In genomic region chr17:38617967-38618760, GRCh38 we compare ENCODE assay signal across 1 cellular context.
TF ChIP-seq lines count a peak whose summit lies in the region.

No MANE protein-coding gene starts in this region.

TF ChIP-seq in HepG2, 621 proteins besides CTCF, POLR2A, EP300 and RAD21 (continued from another document and continues in another):
- TF ChIP-seq, protein P1, sequence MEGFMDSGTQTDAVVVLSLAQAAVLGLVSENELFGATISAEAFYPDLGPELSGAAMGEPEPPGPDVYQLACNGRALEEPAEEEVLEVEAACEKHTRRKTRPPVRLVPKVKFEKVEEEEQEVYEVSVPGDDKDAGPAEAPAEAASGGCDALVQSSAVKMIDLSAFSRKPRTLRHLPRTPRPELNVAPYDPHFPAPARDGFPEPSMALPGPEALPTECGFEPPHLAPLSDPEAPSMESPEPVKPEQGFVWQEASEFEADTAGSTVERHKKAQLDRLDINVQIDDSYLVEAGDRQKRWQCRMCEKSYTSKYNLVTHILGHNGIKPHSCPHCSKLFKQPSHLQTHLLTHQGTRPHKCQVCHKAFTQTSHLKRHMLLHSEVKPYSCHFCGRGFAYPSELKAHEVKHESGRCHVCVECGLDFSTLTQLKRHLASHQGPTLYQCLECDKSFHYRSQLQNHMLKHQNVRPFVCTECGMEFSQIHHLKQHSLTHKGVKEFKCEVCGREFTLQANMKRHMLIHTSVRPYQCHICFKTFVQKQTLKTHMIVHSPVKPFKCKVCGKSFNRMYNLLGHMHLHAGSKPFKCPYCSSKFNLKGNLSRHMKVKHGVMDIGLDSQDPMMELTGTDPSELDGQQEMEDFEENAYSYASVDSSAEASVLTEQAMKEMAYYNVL (CRISPR knock-in tag; IDR thresholded peaks at IDR 0.05; ENCODE audit: borderline replicate concordance) = peak; percentile 92
- TF ChIP-seq, protein P2, sequence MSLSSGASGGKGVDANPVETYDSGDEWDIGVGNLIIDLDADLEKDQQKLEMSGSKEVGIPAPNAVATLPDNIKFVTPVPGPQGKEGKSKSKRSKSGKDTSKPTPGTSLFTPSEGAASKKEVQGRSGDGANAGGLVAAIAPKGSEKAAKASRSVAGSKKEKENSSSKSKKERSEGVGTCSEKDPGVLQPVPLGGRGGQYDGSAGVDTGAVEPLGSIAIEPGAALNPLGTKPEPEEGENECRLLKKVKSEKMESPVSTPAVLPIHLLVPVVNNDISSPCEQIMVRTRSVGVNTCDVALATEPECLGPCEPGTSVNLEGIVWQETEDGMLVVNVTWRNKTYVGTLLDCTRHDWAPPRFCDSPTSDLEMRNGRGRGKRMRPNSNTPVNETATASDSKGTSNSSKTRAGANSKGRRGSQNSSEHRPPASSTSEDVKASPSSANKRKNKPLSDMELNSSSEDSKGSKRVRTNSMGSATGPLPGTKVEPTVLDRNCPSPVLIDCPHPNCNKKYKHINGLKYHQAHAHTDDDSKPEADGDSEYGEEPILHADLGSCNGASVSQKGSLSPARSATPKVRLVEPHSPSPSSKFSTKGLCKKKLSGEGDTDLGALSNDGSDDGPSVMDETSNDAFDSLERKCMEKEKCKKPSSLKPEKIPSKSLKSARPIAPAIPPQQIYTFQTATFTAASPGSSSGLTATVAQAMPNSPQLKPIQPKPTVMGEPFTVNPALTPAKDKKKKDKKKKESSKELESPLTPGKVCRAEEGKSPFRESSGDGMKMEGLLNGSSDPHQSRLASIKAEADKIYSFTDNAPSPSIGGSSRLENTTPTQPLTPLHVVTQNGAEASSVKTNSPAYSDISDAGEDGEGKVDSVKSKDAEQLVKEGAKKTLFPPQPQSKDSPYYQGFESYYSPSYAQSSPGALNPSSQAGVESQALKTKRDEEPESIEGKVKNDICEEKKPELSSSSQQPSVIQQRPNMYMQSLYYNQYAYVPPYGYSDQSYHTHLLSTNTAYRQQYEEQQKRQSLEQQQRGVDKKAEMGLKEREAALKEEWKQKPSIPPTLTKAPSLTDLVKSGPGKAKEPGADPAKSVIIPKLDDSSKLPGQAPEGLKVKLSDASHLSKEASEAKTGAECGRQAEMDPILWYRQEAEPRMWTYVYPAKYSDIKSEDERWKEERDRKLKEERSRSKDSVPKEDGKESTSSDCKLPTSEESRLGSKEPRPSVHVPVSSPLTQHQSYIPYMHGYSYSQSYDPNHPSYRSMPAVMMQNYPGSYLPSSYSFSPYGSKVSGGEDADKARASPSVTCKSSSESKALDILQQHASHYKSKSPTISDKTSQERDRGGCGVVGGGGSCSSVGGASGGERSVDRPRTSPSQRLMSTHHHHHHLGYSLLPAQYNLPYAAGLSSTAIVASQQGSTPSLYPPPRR (CRISPR knock-in tag; IDR thresholded peaks at IDR 0.05; ENCODE audit: borderline replicate concordance) = peak; percentile 87
- no peak for TF ChIP-seq ZNF44 (CRISPR knock-in tag; IDR thresholded peaks at IDR 0.05)
- TF ChIP-seq AKAP8 (CRISPR knock-in tag; IDR thresholded peaks at IDR 0.05) = peak; percentile 62
- peak; percentile 66 for TF ChIP-seq MYC (CRISPR knock-in tag; IDR thresholded peaks at IDR 0.05; ENCODE audit: borderline replicate concordance)
- TF ChIP-seq ZNF652 (CRISPR knock-in tag; IDR thresholded peaks at IDR 0.05; ENCODE audit: borderline replicate concordance, low read depth) = no peak
- TF ChIP-seq TSC22D2 (CRISPR knock-in tag; IDR thresholded peaks at IDR 0.05; ENCODE audit: borderline replicate concordance) = no peak
- TF ChIP-seq RNF219 (CRISPR knock-in tag; IDR thresholded peaks at IDR 0.05) = no peak
- TF ChIP-seq, protein P3, sequence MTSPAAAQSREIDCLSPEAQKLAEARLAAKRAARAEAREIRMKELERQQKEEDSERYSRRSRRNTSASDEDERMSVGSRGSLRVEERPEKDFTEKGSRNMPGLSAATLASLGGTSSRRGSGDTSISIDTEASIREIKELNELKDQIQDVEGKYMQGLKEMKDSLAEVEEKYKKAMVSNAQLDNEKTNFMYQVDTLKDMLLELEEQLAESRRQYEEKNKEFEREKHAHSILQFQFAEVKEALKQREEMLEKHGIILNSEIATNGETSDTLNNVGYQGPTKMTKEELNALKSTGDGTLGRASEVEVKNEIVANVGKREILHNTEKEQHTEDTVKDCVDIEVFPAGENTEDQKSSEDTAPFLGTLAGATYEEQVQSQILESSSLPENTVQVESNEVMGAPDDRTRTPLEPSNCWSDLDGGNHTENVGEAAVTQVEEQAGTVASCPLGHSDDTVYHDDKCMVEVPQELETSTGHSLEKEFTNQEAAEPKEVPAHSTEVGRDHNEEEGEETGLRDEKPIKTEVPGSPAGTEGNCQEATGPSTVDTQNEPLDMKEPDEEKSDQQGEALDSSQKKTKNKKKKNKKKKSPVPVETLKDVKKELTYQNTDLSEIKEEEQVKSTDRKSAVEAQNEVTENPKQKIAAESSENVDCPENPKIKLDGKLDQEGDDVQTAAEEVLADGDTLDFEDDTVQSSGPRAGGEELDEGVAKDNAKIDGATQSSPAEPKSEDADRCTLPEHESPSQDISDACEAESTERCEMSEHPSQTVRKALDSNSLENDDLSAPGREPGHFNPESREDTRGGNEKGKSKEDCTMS (CRISPR knock-in tag; conservative IDR thresholded peaks at IDR 0.05) = no peak
- TF ChIP-seq NR1H2 (CRISPR knock-in tag; IDR thresholded peaks at IDR 0.05; ENCODE audit: borderline replicate concordance, low read depth) = no peak
- TF ChIP-seq ZNF614 (CRISPR knock-in tag; IDR thresholded peaks at IDR 0.05; ENCODE audit: borderline replicate concordance) = peak; percentile 70; the same call in 1 of the 2 replicates
- TF ChIP-seq HCFC1 (IDR thresholded peaks at IDR 0.05; ENCODE audit: low read depth, low read length) = no peak
- TF ChIP-seq HOXD1 (CRISPR knock-in tag; IDR thresholded peaks at IDR 0.05) = no peak
- no peak for TF ChIP-seq DMAP1 (CRISPR knock-in tag; IDR thresholded peaks at IDR 0.05)
- TF ChIP-seq SMYD3 (CRISPR knock-in tag; IDR thresholded peaks at IDR 0.05) = peak; percentile 86
- TF ChIP-seq, protein P4, sequence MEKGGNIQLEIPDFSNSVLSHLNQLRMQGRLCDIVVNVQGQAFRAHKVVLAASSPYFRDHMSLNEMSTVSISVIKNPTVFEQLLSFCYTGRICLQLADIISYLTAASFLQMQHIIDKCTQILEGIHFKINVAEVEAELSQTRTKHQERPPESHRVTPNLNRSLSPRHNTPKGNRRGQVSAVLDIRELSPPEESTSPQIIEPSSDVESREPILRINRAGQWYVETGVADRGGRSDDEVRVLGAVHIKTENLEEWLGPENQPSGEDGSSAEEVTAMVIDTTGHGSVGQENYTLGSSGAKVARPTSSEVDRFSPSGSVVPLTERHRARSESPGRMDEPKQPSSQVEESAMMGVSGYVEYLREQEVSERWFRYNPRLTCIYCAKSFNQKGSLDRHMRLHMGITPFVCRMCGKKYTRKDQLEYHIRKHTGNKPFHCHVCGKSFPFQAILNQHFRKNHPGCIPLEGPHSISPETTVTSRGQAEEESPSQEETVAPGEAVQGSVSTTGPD (CRISPR knock-in tag; IDR thresholded peaks at IDR 0.05) = no peak; the same call in 1 of the 2 replicates
- peak; percentile 82 for TF ChIP-seq ARID5B (CRISPR knock-in tag; IDR thresholded peaks at IDR 0.05)
- peak; percentile 84 for TF ChIP-seq SAP130 (CRISPR knock-in tag; IDR thresholded peaks at IDR 0.05; ENCODE audit: low read depth)
- no peak for TF ChIP-seq HOXA9 (CRISPR knock-in tag; IDR thresholded peaks at IDR 0.05; ENCODE audit: borderline replicate concordance)
- TF ChIP-seq ZNF441 (CRISPR knock-in tag; IDR thresholded peaks at IDR 0.05; ENCODE audit: borderline replicate concordance) = 0 out of 2 replicates have a peak, but pooled peaks have one; percentile 35
- TF ChIP-seq, protein P5, sequence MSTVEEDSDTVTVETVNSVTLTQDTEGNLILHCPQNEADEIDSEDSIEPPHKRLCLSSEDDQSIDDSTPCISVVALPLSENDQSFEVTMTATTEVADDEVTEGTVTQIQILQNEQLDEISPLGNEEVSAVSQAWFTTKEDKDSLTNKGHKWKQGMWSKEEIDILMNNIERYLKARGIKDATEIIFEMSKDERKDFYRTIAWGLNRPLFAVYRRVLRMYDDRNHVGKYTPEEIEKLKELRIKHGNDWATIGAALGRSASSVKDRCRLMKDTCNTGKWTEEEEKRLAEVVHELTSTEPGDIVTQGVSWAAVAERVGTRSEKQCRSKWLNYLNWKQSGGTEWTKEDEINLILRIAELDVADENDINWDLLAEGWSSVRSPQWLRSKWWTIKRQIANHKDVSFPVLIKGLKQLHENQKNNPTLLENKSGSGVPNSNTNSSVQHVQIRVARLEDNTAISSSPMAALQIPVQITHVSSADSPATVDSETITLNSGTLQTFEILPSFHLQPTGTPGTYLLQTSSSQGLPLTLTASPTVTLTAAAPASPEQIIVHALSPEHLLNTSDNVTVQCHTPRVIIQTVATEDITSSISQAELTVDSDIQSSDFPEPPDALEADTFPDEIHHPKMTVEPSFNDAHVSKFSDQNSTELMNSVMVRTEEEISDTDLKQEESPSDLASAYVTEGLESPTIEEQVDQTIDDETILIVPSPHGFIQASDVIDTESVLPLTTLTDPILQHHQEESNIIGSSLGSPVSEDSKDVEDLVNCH (CRISPR knock-in tag; IDR thresholded peaks at IDR 0.05) = no peak
- no peak for TF ChIP-seq MBD4 (IDR thresholded peaks at IDR 0.05; ENCODE audit: borderline replicate concordance, low read length)
- TF ChIP-seq, protein P6, sequence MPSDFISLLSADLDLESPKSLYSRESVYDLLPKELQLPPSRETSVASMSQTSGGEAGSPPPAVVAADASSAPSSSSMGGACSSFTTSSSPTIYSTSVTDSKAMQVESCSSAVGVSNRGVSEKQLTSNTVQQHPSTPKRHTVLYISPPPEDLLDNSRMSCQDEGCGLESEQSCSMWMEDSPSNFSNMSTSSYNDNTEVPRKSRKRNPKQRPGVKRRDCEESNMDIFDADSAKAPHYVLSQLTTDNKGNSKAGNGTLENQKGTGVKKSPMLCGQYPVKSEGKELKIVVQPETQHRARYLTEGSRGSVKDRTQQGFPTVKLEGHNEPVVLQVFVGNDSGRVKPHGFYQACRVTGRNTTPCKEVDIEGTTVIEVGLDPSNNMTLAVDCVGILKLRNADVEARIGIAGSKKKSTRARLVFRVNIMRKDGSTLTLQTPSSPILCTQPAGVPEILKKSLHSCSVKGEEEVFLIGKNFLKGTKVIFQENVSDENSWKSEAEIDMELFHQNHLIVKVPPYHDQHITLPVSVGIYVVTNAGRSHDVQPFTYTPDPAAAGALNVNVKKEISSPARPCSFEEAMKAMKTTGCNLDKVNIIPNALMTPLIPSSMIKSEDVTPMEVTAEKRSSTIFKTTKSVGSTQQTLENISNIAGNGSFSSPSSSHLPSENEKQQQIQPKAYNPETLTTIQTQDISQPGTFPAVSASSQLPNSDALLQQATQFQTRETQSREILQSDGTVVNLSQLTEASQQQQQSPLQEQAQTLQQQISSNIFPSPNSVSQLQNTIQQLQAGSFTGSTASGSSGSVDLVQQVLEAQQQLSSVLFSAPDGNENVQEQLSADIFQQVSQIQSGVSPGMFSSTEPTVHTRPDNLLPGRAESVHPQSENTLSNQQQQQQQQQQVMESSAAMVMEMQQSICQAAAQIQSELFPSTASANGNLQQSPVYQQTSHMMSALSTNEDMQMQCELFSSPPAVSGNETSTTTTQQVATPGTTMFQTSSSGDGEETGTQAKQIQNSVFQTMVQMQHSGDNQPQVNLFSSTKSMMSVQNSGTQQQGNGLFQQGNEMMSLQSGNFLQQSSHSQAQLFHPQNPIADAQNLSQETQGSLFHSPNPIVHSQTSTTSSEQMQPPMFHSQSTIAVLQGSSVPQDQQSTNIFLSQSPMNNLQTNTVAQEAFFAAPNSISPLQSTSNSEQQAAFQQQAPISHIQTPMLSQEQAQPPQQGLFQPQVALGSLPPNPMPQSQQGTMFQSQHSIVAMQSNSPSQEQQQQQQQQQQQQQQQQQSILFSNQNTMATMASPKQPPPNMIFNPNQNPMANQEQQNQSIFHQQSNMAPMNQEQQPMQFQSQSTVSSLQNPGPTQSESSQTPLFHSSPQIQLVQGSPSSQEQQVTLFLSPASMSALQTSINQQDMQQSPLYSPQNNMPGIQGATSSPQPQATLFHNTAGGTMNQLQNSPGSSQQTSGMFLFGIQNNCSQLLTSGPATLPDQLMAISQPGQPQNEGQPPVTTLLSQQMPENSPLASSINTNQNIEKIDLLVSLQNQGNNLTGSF (CRISPR knock-in tag; IDR thresholded peaks at IDR 0.05) = no peak; the same call in 1 of the 2 replicates
- peak; percentile 44; the same call in 1 of the 2 replicates for TF ChIP-seq IRF9 (CRISPR knock-in tag; IDR thresholded peaks at IDR 0.05; ENCODE audit: borderline replicate concordance)
